Comparison of ENCODE assay signal across 34 cellular contexts in the genomic region with DNA sequence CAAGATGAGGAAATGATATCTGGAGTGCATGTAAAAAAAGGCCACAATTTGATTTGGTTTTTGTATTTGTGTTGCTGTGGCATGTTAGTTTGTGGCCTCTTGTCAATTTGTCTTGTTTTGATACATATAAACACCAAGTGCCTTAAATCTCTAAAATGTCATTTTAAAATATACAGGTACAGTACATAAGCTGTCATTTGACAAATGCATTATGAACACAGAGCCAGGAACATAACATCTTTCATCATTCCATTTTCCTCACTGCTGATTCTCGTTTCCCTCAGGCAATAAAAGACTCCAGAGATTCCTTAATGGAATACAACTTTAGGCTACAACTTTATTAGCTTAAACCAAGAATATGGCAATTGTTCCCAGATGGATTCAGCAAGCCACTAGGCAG.
"Had no signal": no experiment of that assay in that cellular context is flagged by ENCODE, and none has a peak within 500 bp of the region (broad histone marks: within the 10 kb centered on the region; RNA-seq: fewer than 3 reads in every experiment).

No MANE protein-coding gene starts in this region.

- H3K27ac ChIP-seq: KMS-11 had no signal

- H3K36me3 ChIP-seq: MG63 had no signal

- H3K27me3 ChIP-seq: MG63 had no signal

- H3K4me2 ChIP-seq: KMS-11 had no signal

- H3K9ac ChIP-seq: KMS-11 had no signal

- H3K4me3 ChIP-seq: MG63 had no signal

- DNase-seq: Karpas-422, Kasumi-1, MG63, MM.1S, MV-4-11, NCI-H1048, NCI-H1092, NCI-H1092 treated with DMSO at 0.1 percent for 48 hours, NCI-H1105, NCI-H1105 treated with DMSO at 0.1 percent for 48 hours, NCI-H1417, NCI-H1417 treated with DMSO at 0.1 percent for 48 hours, NCI-H1436, NCI-H1436 treated with DMSO at 0.1 percent for 48 hours, NCI-H146, NCI-H1694, NCI-H1694 treated with DMSO at 0.1 percent for 48 hours, NCI-H187, NCI-H187 treated with DMSO at 0.1 percent for 48 hours, NCI-H1930, NCI-H2029, NCI-H2029 treated with DMSO at 0.1 percent for 48 hours, NCI-H2081, NCI-H2081 treated with DMSO at 0.1 percent for 48 hours, NCI-H2107, NCI-H2171, NCI-H2171 treated with DMSO at 0.1 percent for 48 hours, NCI-H2227 treated with DMSO at 0.1 percent for 48 hours, NCI-H226, NCI-H345, NCI-H446, NCI-H446 treated with DMSO at 0.1 percent for 48 hours, NCI-H510A had no signal
